ENCODE assay signal across 19 cellular contexts in genomic region chr3:1214928-1215327, GRCh38.
DNase-seq lines count a peak whose midpoint lies in the region; ATAC-seq and TF ChIP-seq lines count a peak whose summit lies in the region.
"Had no signal": no experiment of that assay in that cellular context is flagged by ENCODE, and none has a peak within 500 bp of the region (broad histone marks: within the 10 kb centered on the region; RNA-seq: fewer than 3 reads in every experiment).

No MANE protein-coding gene starts in this region.

- H3K36me3 ChIP-seq in heart left ventricle: no peaks in the 10 kb centered on the region
- H3K36me3 ChIP-seq: BE2C, Peyer's patch had no signal

- H3K27me3 ChIP-seq in foreskin keratinocyte (no peaks in the 10 kb centered on the region), heart left ventricle (no peaks in the 10 kb centered on the region)
- H3K27me3 ChIP-seq: BE2C, Peyer's patch had no signal

- H3K4me1 ChIP-seq in foreskin keratinocyte (peaks cover 25% of the 10 kb centered on the region), heart left ventricle (no peaks in the 10 kb centered on the region)
- H3K4me1 ChIP-seq: BE2C, Peyer's patch had no signal

- TF ChIP-seq POLR2A in heart left ventricle (IDR thresholded peaks at IDR 0.05): no peak

- WGBS in heart left ventricle, 4 donors: 60 to 72% (median 66%) methylated on average over 3 of the region's 3 CpGs

- TF ChIP-seq CTCF in foreskin keratinocyte (conservative IDR thresholded peaks at IDR 0.05) (no peak), heart left ventricle (IDR thresholded peaks at IDR 0.05) (no peak)

- H3K27ac ChIP-seq in foreskin keratinocyte (no peak overlapping the region), heart left ventricle (no peak overlapping the region)
- H3K27ac ChIP-seq: Peyer's patch had no signal

- no peak overlapping the region for H3K4me3 ChIP-seq in heart left ventricle
- H3K4me3 ChIP-seq: Peyer's patch had no signal

- no peaks in the 10 kb centered on the region for H3K9me3 ChIP-seq in heart left ventricle
- H3K9me3 ChIP-seq: BE2C, Peyer's patch had no signal

- DNase-seq in foreskin keratinocyte (peak in 1 of 2 donors; percentile 29), renal cortical epithelial cell (ENCODE audit: low read depth) (peak; percentile 67), activated gamma-delta T cell treated with Interleukin-2 at 50 U/mL for 16 hours (no peak), GM19238 (ENCODE audit: insufficient read length, low spot score) (no peak), heart left ventricle (no peak)
- DNase-seq: BE2C; CD8-positive, alpha-beta T cell; H9; MV-4-11; NCI-H1417 treated with DMSO at 0.1 percent for 48 hours; NCI-H1930; NCI-H2171; NCI-H446; NCI-H748 treated with DMSO at 0.1 percent for 48 hours; Peyer's patch; SHP77 had no signal

- ATAC-seq in HG02610 (IDR thresholded peaks at IDR 0.05; ENCODE audit: unreplicated experiment): peak; percentile 60
- ATAC-seq in SK-N-SH treated with all-trans-retinoic acid at 6 μM for 48 hours: no peak
- ATAC-seq in foreskin keratinocyte: peak; percentile 77
- ATAC-seq in GM19397 (IDR thresholded peaks at IDR 0.05; ENCODE audit: unreplicated experiment): no peak
- no peak for ATAC-seq in heart left ventricle
- ATAC-seq: CD8-positive, alpha-beta T cell had no signal

- intact Hi-C loops in heart left ventricle (cut with DNase I): no loop called here

TF ChIP-seq in SK-N-SH treated with all-trans-retinoic acid at 6 μM for 48 hours, 23 proteins besides CTCF, POLR2A, EP300 and RAD21:
- no peak for TF ChIP-seq RARB (CRISPR knock-in tag; IDR thresholded peaks at IDR 0.05)
- TF ChIP-seq PATZ1 (CRISPR knock-in tag; IDR thresholded peaks at IDR 0.05; ENCODE audit: borderline replicate concordance): no peak
- TF ChIP-seq ESRRG (CRISPR knock-in tag; IDR thresholded peaks at IDR 0.05): no peak
- no peak for TF ChIP-seq SNAI2 (CRISPR knock-in tag; IDR thresholded peaks at IDR 0.05)
- TF ChIP-seq ZNF565 (CRISPR knock-in tag; conservative IDR thresholded peaks at IDR 0.05; ENCODE audit: low read depth): no peak
- no peak for TF ChIP-seq GLIS3 (CRISPR knock-in tag; IDR thresholded peaks at IDR 0.05)
- TF ChIP-seq ZFP30 (CRISPR knock-in tag; IDR thresholded peaks at IDR 0.05): 0 out of 2 replicates have a peak, but pooled peaks have one; percentile 16

Comparison
In these comparisons a context has a peak if more than half of its experiments do, and no peak if none do; other contexts are left out.
1. ATAC-seq: peak in HG02610 (single experiment) and foreskin keratinocyte (single experiment); none in SK-N-SH treated with all-trans-retinoic acid at 6 μM for 48 hours (single experiment), GM19397 (single experiment) and heart left ventricle (0 of 4).